ENCODE assay signal across 21 cellular contexts in genomic region chr12:50354908-50355307, GRCh38. TPM values are rescaled to one million over a fixed set of nuclear protein-coding genes. Genes with fewer than 3 reads are reported as not detected.
A peak's percentile ranks its signal among the peaks of the same experiment; 100 is the strongest.
DNase-seq lines count a peak whose midpoint lies in the region; ATAC-seq, FAIRE-seq and TF ChIP-seq lines count a peak whose summit lies in the region.
"Had no signal": no experiment of that assay in that cellular context is flagged by ENCODE, and none has a peak within 500 bp of the region (broad histone marks: within the 10 kb centered on the region; RNA-seq: fewer than 3 reads in every experiment).

No MANE protein-coding gene starts in this region.

- no peak for FAIRE-seq in pancreas (lab: Jason Lieb, UNC)
- FAIRE-seq: GM12878 had no signal

- POLR2A ChIA-PET in SK-N-SH (lab: Yijun Ruan, JAX) = no interaction called here

- H4K20me1 ChIP-seq in SK-N-SH (ENCODE audit: insufficient read depth) = no peaks in the 10 kb centered on the region
- H4K20me1 ChIP-seq in fibroblast of lung (ENCODE audit: control insufficient read depth, extremely low read depth, insufficient read depth, low read length) = no peaks in the 10 kb centered on the region

- H3K27ac ChIP-seq in SK-N-SH (ENCODE audit: low read depth in 2 of 2, low read length in 1 of 2) (no peak overlapping the region), fibroblast of lung (ENCODE audit: insufficient read depth, low read length) (no peak overlapping the region), spleen (peak overlapping the region in 6 of 8 donors; percentile 21 to 79 (median 64)), pancreas (no peak overlapping the region)
- H3K27ac ChIP-seq: 22Rv1 had no signal

- H3F3A ChIP-seq in SK-N-SH (replicated peaks; ENCODE audit: insufficient read depth) = no peaks in the 10 kb centered on the region

- H3K36me3 ChIP-seq in SK-N-SH (replicated peaks in 1 of 2; ENCODE audit: control insufficient read depth in 1 of 2, insufficient read depth in 2 of 2, low read length in 1 of 2) (no peaks in the 10 kb centered on the region), fibroblast of lung (ENCODE audit: control insufficient read depth, insufficient read depth, low read length) (no peaks in the 10 kb centered on the region), spleen (no peaks in the 10 kb centered on the region), pancreas (no peaks in the 10 kb centered on the region)

- no peak for ATAC-seq in SK-N-SH treated with all-trans-retinoic acid at 6 μM for 48 hours
- ATAC-seq in HG03520 (IDR thresholded peaks at IDR 0.05; ENCODE audit: unreplicated experiment) = no peak
- no peak for ATAC-seq in pancreas
- no peak for ATAC-seq in GM18511 (IDR thresholded peaks at IDR 0.05; ENCODE audit: unreplicated experiment)
- ATAC-seq: GM12878 had no signal

- TF ChIP-seq RAD21 in SK-N-SH (IDR thresholded peaks at IDR 0.05; ENCODE audit: low read length) = no peak

- no peak for TF ChIP-seq EP300 in SK-N-SH (IDR thresholded peaks at IDR 0.05; ENCODE audit: borderline replicate concordance in 1 of 2, low read depth in 1 of 2, low read length in 1 of 2)

- H2AFZ ChIP-seq in SK-N-SH (ENCODE audit: low read depth) = peak overlapping the region; percentile 36; the same call in 1 of the 2 replicates
- peak overlapping the region; percentile 43 for H2AFZ ChIP-seq in fibroblast of lung (ENCODE audit: low read length)

- 41% methylated on average over 2 of the region's 2 CpGs for WGBS in SK-N-SH (ENCODE audit: low lambda C conversion rate)
- 64 to 88% (median 75%) methylated on average over 2 of the region's 2 CpGs for WGBS in spleen, 5 donors
- 59 to 69% methylated on average over 2 of the region's 2 CpGs for WGBS in pancreas, 2 donors

- no peaks in the 10 kb centered on the region for H3K27me3 ChIP-seq in SK-N-SH (ENCODE audit: insufficient read depth)
- H3K27me3 ChIP-seq in fibroblast of lung (ENCODE audit: control insufficient read depth, insufficient read depth, low read length) = no peaks in the 10 kb centered on the region
- no peaks in the 10 kb centered on the region for H3K27me3 ChIP-seq in spleen (replicated peaks in 1 of 7)
- no peaks in the 10 kb centered on the region for H3K27me3 ChIP-seq in pancreas

- DNase-seq in SK-N-SH (no peak), M059J (ENCODE audit: low read depth) (peak; percentile 50), fibroblast of lung (ENCODE audit: low read depth in 2 of 2) (no peak), spleen (no peak), pancreas (no peak)
- DNase-seq: COR-L47, NCI-H1092, NCI-H1694, NCI-H446, NCI-H748 treated with DMSO at 0.1 percent for 48 hours, SHP77 treated with DMSO at 0.1 percent for 48 hours, SW 1271 had no signal

- H3K9me3 ChIP-seq in SK-N-SH (no peaks in the 10 kb centered on the region), fibroblast of lung (ENCODE audit: control insufficient read depth, insufficient read depth, low read depth, low read length) (no peaks in the 10 kb centered on the region), spleen (no peaks in the 10 kb centered on the region), pancreas (no peaks in the 10 kb centered on the region)

- no peak for TF ChIP-seq POLR2A in spleen (IDR thresholded peaks at IDR 0.05)

- intact Hi-C loops in spleen (cut with DNase I; ENCODE audit: low total_unique reads) = no loop called here
- intact Hi-C loops in pancreas (cut with DNase I) = no loop called here

- H3K9ac ChIP-seq in SK-N-SH (no peak overlapping the region), fibroblast of lung (ENCODE audit: insufficient read depth, low read length) (no peak overlapping the region)

- CTCF ChIA-PET in SK-N-SH (lab: Yijun Ruan, JAX) = no interaction called here

- TF ChIP-seq CTCF in SK-N-SH (IDR thresholded peaks at IDR 0.05) = no peak
- TF ChIP-seq CTCF in fibroblast of lung (conservative IDR thresholded peaks at IDR 0.05 in 1 of 2, IDR thresholded peaks at IDR 0.05 in 1 of 2; ENCODE audit: low read depth in 1 of 2, low read length in 2 of 2) = no peak
- no peak for TF ChIP-seq CTCF in spleen (IDR thresholded peaks at IDR 0.05 in 8 of 11, conservative IDR thresholded peaks at IDR 0.05 in 3 of 11)
- no peak for TF ChIP-seq CTCF in pancreas (IDR thresholded peaks at IDR 0.05)

- H3K9me2 ChIP-seq in SK-N-SH = no peaks in the 10 kb centered on the region

- H3K4me1 ChIP-seq in SK-N-SH (ENCODE audit: control insufficient read depth in 1 of 2, insufficient read depth in 2 of 2, low read depth in 1 of 2, low read length in 1 of 2) (no peaks in the 10 kb centered on the region), fibroblast of lung (ENCODE audit: control insufficient read depth, extremely low read depth, insufficient read depth, low read length) (no peaks in the 10 kb centered on the region), spleen (peaks cover 4 to 18% (median 10%) of the 10 kb centered on the region in 6 donors), pancreas (peaks cover 0 to 8% (median 0%) of the 10 kb centered on the region in 3 donors)

- H3K79me2 ChIP-seq in SK-N-SH (ENCODE audit: insufficient read depth) (no peaks in the 10 kb centered on the region), fibroblast of lung (ENCODE audit: control insufficient read depth, insufficient read depth, low read length) (no peaks in the 10 kb centered on the region)

- H3K4me3 ChIP-seq in SK-N-SH (ENCODE audit: low read depth in 2 of 2, low read length in 1 of 2) = no peak overlapping the region
- H3K4me3 ChIP-seq in fibroblast of lung (replicated peaks in 1 of 4; ENCODE audit: control extremely low read depth in 1 of 4, insufficient read depth in 1 of 4, low read depth in 3 of 4, low read length in 4 of 4) = no peak overlapping the region
- H3K4me3 ChIP-seq in spleen = no peak overlapping the region
- H3K4me3 ChIP-seq in pancreas = no peak overlapping the region
- H3K4me3 ChIP-seq: GM12878 had no signal

- H3K4me2 ChIP-seq in SK-N-SH (no peak overlapping the region), fibroblast of lung (ENCODE audit: extremely low read depth, insufficient read depth, low read length) (peak overlapping the region; percentile 52)

TF ChIP-seq in SK-N-SH, 30 proteins besides CTCF, POLR2A, EP300 and RAD21:
- TF ChIP-seq RCOR1 (IDR thresholded peaks at IDR 0.05; ENCODE audit: low read length) (no peak), NRF1 (IDR thresholded peaks at IDR 0.05; ENCODE audit: low read depth, low read length) (no peak)

TF ChIP-seq in SK-N-SH treated with all-trans-retinoic acid at 6 μM for 48 hours, 23 proteins besides CTCF, POLR2A, EP300 and RAD21 (continues in another document):
- TF ChIP-seq ZNF565 (CRISPR knock-in tag; conservative IDR thresholded peaks at IDR 0.05; ENCODE audit: low read depth) (no peak), CSDC2 (CRISPR knock-in tag; IDR thresholded peaks at IDR 0.05) (no peak), ZNF8 (CRISPR knock-in tag; IDR thresholded peaks at IDR 0.05) (no peak), OSR1 (CRISPR knock-in tag; IDR thresholded peaks at IDR 0.05) (no peak), ZFP3 (CRISPR knock-in tag; IDR thresholded peaks at IDR 0.05) (no peak), POU6F1 (CRISPR knock-in tag; IDR thresholded peaks at IDR 0.05; ENCODE audit: borderline replicate concordance, low read depth) (no peak), PPARA (CRISPR knock-in tag; IDR thresholded peaks at IDR 0.05; ENCODE audit: borderline replicate concordance) (no peak), ARNTL (CRISPR knock-in tag; IDR thresholded peaks at IDR 0.05; ENCODE audit: borderline replicate concordance, low read depth) (no peak)

RNA-seq across cellular contexts. Expression of gene FAM186A, which starts 41.5 kb away (rescaled TPM):
- polyA plus RNA-seq in SK-N-SH (2012; rRNA removed) = not detected in 2 replicates
- not detected in 2 replicates for polyA plus RNA-seq in SK-N-SH (2012; cell fraction: cytosol; rRNA removed)
- polyA plus RNA-seq in SK-N-SH (2012; cell fraction: nucleus; rRNA removed) = not detected in 2 replicates
- not detected in 2 replicates for total RNA-seq in M059J (2014; rRNA removed; shearing (Covaris generic))
- under 0.01 TPM in 1 of 2 replicates, not detected in the other for total RNA-seq in fibroblast of lung
- polyA plus RNA-seq in fibroblast of lung = not detected in 2 replicates
- 0.03 TPM in 1 of 2 replicates, not detected in the other for polyA plus RNA-seq in fibroblast of lung (2012)
- polyA minus RNA-seq in fibroblast of lung (ENCODE audit: low replicate concordance) = not detected in 2 replicates
- not detected for total RNA-seq in spleen
- polyA plus RNA-seq in spleen = not detected
- total RNA-seq in pancreas = not detected
- under 1 TPM in 1 of 2 donors, not detected in 1; 0.04 TPM for polyA plus RNA-seq in pancreas
- total RNA-seq: G401, GM12878, H4, MCF 10A had no signal
- polyA plus RNA-seq: CD14-positive monocyte had no signal

RNA-seq across cellular contexts. Expression of gene LARP4, which starts 45.8 kb away (rescaled TPM):
- 10.8 and 12.9 TPM in 2 replicates for polyA plus RNA-seq in SK-N-SH (2012; rRNA removed)
- 12.5 and 12.7 TPM in 2 replicates for polyA plus RNA-seq in SK-N-SH (2012; cell fraction: cytosol; rRNA removed)
- polyA plus RNA-seq in SK-N-SH (2012; cell fraction: nucleus; rRNA removed) = 7.8 and 15.5 TPM in 2 replicates
- total RNA-seq in M059J (2014; rRNA removed; shearing (Covaris generic)) = 20.4 and 21.1 TPM in 2 replicates
- total RNA-seq in fibroblast of lung = 33.9 TPM in 2 replicates
- 25.1 and 33.9 TPM in 2 replicates for polyA plus RNA-seq in fibroblast of lung
- polyA plus RNA-seq in fibroblast of lung (2012) = 15.1 and 20.6 TPM in 2 replicates
- 4.4 and 7.0 TPM in 2 replicates for polyA minus RNA-seq in fibroblast of lung (ENCODE audit: low replicate concordance)
- total RNA-seq in spleen = 10 to 100 TPM; 36.3 to 55.8 (median 48.7) TPM
- 1 to 10 TPM; 4.7 to 9.2 (median 5.6) TPM for polyA plus RNA-seq in spleen
- total RNA-seq in pancreas = 10 to 100 TPM; 20.6 to 38.5 (median 35.5) TPM
- polyA plus RNA-seq in pancreas = 1 to 10 TPM; 6.2 to 8.4 TPM

Comparison
In these comparisons a context has a peak if more than half of its experiments do, and no peak if none do; other contexts are left out.
1. H3K27ac ChIP-seq: peak in spleen (6 of 8); none in SK-N-SH (0 of 2), fibroblast of lung (single experiment) and pancreas (0 of 4).